In the genomic region with DNA sequence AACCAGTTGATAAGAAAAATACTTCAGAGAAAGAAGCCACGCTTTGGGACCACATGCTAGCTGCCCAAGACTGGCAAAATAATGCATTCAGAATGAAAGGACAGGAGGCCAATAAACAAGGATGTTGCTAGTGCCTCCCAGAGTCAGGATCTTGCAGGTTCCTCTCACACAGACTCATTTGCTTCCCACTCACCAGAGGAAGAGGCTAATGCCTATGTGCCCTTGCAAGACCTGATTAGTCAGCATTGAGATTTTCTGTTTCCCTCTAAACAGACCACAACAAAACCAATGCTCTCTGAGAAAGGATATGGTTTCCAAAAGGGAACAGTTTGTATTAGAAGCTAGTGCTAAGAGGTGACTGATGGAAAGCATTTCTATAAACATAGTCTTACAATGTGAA, we compare ENCODE assay signal across 10 cellular contexts.
DNase-seq lines count a peak whose midpoint lies in the region; ATAC-seq and TF ChIP-seq lines count a peak whose summit lies in the region.
"Had no signal": no experiment of that assay in that cellular context is flagged by ENCODE, and none has a peak within 500 bp of the region (broad histone marks: within the 10 kb centered on the region; RNA-seq: fewer than 3 reads in every experiment).

No MANE protein-coding gene starts in this region.

- H3K27ac ChIP-seq in KMS-11: peak overlapping the region; percentile 25; the same call in 1 of the 2 replicates
- H3K27ac ChIP-seq in caudate nucleus (ENCODE audit: low read depth, low read length): peak overlapping the region; percentile 18
- no peak overlapping the region for H3K27ac ChIP-seq in mesendoderm (ENCODE audit: low read depth, low read length)
- H3K27ac ChIP-seq in vagina: no peak overlapping the region
- no peak overlapping the region for H3K27ac ChIP-seq in neural progenitor cell

- H3K79me2 ChIP-seq in KMS-11 (ENCODE audit: insufficient read depth, low read depth) (no peaks in the 10 kb centered on the region), mesendoderm (ENCODE audit: control insufficient read depth, insufficient read depth, low read length) (no peaks in the 10 kb centered on the region), neural progenitor cell (ENCODE audit: low read depth) (no peaks in the 10 kb centered on the region)

- H4K20me1 ChIP-seq in KMS-11 (ENCODE audit: insufficient read depth) (no peaks in the 10 kb centered on the region), neural progenitor cell (ENCODE audit: low read depth) (peaks cover 3% of the 10 kb centered on the region)

- no peak overlapping the region for H2AK5ac ChIP-seq in mesendoderm (ENCODE audit: low read length)

- H2BK120ac ChIP-seq in mesendoderm (ENCODE audit: low read depth, low read length): no peak overlapping the region

- TF ChIP-seq CTCF in KMS-11 (conservative IDR thresholded peaks at IDR 0.05; ENCODE audit: low read depth, low read length) (no peak), vagina (IDR thresholded peaks at IDR 0.05) (no peak), neural progenitor cell (IDR thresholded peaks at IDR 0.05) (no peak)

- H3K9me3 ChIP-seq in vagina: no peaks in the 10 kb centered on the region
- H3K9me3 ChIP-seq in neural progenitor cell (ENCODE audit: low read depth): no peaks in the 10 kb centered on the region

- intact Hi-C loops in vagina (cut with DNase I): no loop called here

- H3K18ac ChIP-seq in mesendoderm (ENCODE audit: low read length): no peak overlapping the region

- no peak for TF ChIP-seq POLR2A in vagina (IDR thresholded peaks at IDR 0.05)

- H3K27me3 Mint-ChIP-seq in neural progenitor cell (ENCODE audit: insufficient read depth, low read depth): peaks cover 2% of the 10 kb centered on the region
- H3K27me3 Mint-ChIP-seq: stimulated activated naive B cell treated with anti-CD40 and anti-IgM and Interleukin-4, amounts not matched to agents 10 μg/mL and 1 μg/mL and 100 μg/mL, for 72 hours had no signal

- H3K36me3 ChIP-seq in KMS-11 (ENCODE audit: insufficient read depth): peaks cover 6% of the 10 kb centered on the region; the same call in 1 of the 2 replicates
- H3K36me3 ChIP-seq in mesendoderm (ENCODE audit: control insufficient read depth, insufficient read depth, low read length): peaks cover 26% of the 10 kb centered on the region
- peaks cover 0 to 69% of the 10 kb centered on the region in 2 donors for H3K36me3 ChIP-seq in vagina
- peaks cover 5% of the 10 kb centered on the region for H3K36me3 ChIP-seq in neural progenitor cell

- no peak overlapping the region for H4K8ac ChIP-seq in mesendoderm (ENCODE audit: low read depth, low read length)

- no peaks in the 10 kb centered on the region for H3K27me3 ChIP-seq in KMS-11 (ENCODE audit: insufficient read depth, low read depth)
- H3K27me3 ChIP-seq in mesendoderm (ENCODE audit: insufficient read depth, low read length, poor library complexity): no peaks in the 10 kb centered on the region
- H3K27me3 ChIP-seq in vagina: no peaks in the 10 kb centered on the region
- no peaks in the 10 kb centered on the region for H3K27me3 ChIP-seq in neural progenitor cell

- H3K4me1 ChIP-seq in KMS-11 (ENCODE audit: low read depth, poor library complexity, severe bottlenecking) (peaks cover 28% of the 10 kb centered on the region), mesendoderm (ENCODE audit: control insufficient read depth, low read depth, low read length) (no peaks in the 10 kb centered on the region), vagina (no peaks in the 10 kb centered on the region), neural progenitor cell (no peaks in the 10 kb centered on the region)

- H3K4me1 Mint-ChIP-seq in neural progenitor cell: no peaks in the 10 kb centered on the region
- H3K4me1 Mint-ChIP-seq: stimulated activated naive B cell treated with anti-CD40 and anti-IgM and Interleukin-4, amounts not matched to agents 10 μg/mL and 1 μg/mL and 100 μg/mL, for 72 hours; WTC11 had no signal

- H3K36me3 Mint-ChIP-seq in neural progenitor cell: peaks cover 47% of the 10 kb centered on the region

- H3K79me1 ChIP-seq in mesendoderm (ENCODE audit: low read length): no peaks in the 10 kb centered on the region

- no peak overlapping the region for H4K5ac ChIP-seq in mesendoderm (ENCODE audit: low read length)

- peak; percentile 46 for DNase-seq in CD1c-positive myeloid dendritic cell (ENCODE audit: extremely low spot score)
- peak in 3 of 61 donors; percentile 13 to 26 (median 24) for DNase-seq in caudate nucleus (lab: John Stamatoyannopoulos, UW)
- peak; percentile 47 for DNase-seq in mesendoderm
- DNase-seq in vagina (ENCODE audit: extremely low spot score in 2 of 2): no peak
- DNase-seq in HUDEP-2 (lab: John Stamatoyannopoulos, UW; ENCODE audit: unreplicated experiment in 76 of 76): no peak
- DNase-seq in neural progenitor cell (ENCODE audit: low spot score): no peak
- DNase-seq: stimulated activated naive B cell treated with anti-CD40 and anti-IgM and Interleukin-4, amounts not matched to agents 10 μg/mL and 1 μg/mL and 100 μg/mL, for 72 hours had no signal

- no CpG with 5 or more reads among the region's 1 CpG for WGBS in mesendoderm (ENCODE audit: extremely low coverage, insufficient coverage, low lambda C conversion rate)

- no peak overlapping the region for H2AFZ ChIP-seq in KMS-11 (ENCODE audit: low read depth)
- H2AFZ ChIP-seq in neural progenitor cell (replicated peaks): no peak overlapping the region

- H3K4me3 ChIP-seq in KMS-11 (IDR thresholded peaks at IDR 0.05; ENCODE audit: insufficient read depth, low read depth, low read length) (no peak overlapping the region), mesendoderm (ENCODE audit: low read length) (no peak overlapping the region), vagina (no peak overlapping the region), neural progenitor cell (no peak overlapping the region)

- no peak overlapping the region for H3K23ac ChIP-seq in mesendoderm (ENCODE audit: low read length)

- H3K56ac ChIP-seq in mesendoderm (ENCODE audit: low read length): no peak overlapping the region

- peak overlapping the region; percentile 24; the same call in 1 of the 2 replicates for H3K4me2 ChIP-seq in KMS-11
- no peak overlapping the region for H3K4me2 ChIP-seq in mesendoderm (ENCODE audit: low read length)
- no peak overlapping the region for H3K4me2 ChIP-seq in neural progenitor cell

- H3K4me3 Mint-ChIP-seq in neural progenitor cell: no peak overlapping the region
- H3K4me3 Mint-ChIP-seq: stimulated activated naive B cell treated with anti-CD40 and anti-IgM and Interleukin-4, amounts not matched to agents 10 μg/mL and 1 μg/mL and 100 μg/mL, for 72 hours; WTC11 had no signal

- H2BK5ac ChIP-seq in mesendoderm (ENCODE audit: low read length): no peak overlapping the region

- H3F3A ChIP-seq in neural progenitor cell (ENCODE audit: low read depth): no peaks in the 10 kb centered on the region

- no peaks in the 10 kb centered on the region for H3K9me3 Mint-ChIP-seq in neural progenitor cell
- H3K9me3 Mint-ChIP-seq: stimulated activated naive B cell treated with anti-CD40 and anti-IgM and Interleukin-4, amounts not matched to agents 10 μg/mL and 1 μg/mL and 100 μg/mL, for 72 hours; WTC11 had no signal

- H3K27ac Mint-ChIP-seq in neural progenitor cell: no peak overlapping the region
- H3K27ac Mint-ChIP-seq: WTC11 had no signal

- H3K9ac ChIP-seq in KMS-11 (no peak overlapping the region), mesendoderm (ENCODE audit: low read length) (no peak overlapping the region), neural progenitor cell (no peak overlapping the region)

- no peak for ATAC-seq in HG03469 (IDR thresholded peaks at IDR 0.05; ENCODE audit: unreplicated experiment)
- ATAC-seq: stimulated activated naive B cell treated with anti-CD40 and anti-IgM and Interleukin-4, amounts not matched to agents 10 μg/mL and 1 μg/mL and 100 μg/mL, for 72 hours; WTC11 had no signal

- no peak overlapping the region for H2BK15ac ChIP-seq in mesendoderm (replicated peaks; ENCODE audit: low read depth)

- H3K4ac ChIP-seq in mesendoderm (ENCODE audit: low read depth, low read length): no peak overlapping the region

Comparison
In these comparisons a context has a peak if more than half of its experiments do, and no peak if none do; other contexts are left out.
1. DNase-seq: peak in CD1c-positive myeloid dendritic cell (single experiment) and mesendoderm (single experiment); none in vagina (0 of 2), HUDEP-2 (0 of 76) and neural progenitor cell (single experiment).
2. H3K27ac ChIP-seq: peak in KMS-11 (single experiment) and caudate nucleus (single experiment); none in mesendoderm (single experiment), vagina (single experiment) and neural progenitor cell (single experiment).